15 cellular contexts compared by ENCODE assay signal in genomic region chr11:66277064-66277463, GRCh38. TPM values are rescaled to one million over a fixed set of nuclear protein-coding genes. Genes with fewer than 3 reads are reported as not detected.
DNase-seq lines count a peak whose midpoint lies in the region; ATAC-seq and TF ChIP-seq lines count a peak whose summit lies in the region.
"Not testable (repeated sequence)": the region's sequence is repeated elsewhere in the genome, so short reads cannot be mapped to it uniquely, and the experiment has no call there.
"Had no signal": no experiment of that assay in that cellular context is flagged by ENCODE, and none has a peak within 500 bp of the region (broad histone marks: within the 10 kb centered on the region; RNA-seq: fewer than 3 reads in every experiment).

No MANE protein-coding gene starts in this region.

- not testable (repeated sequence) for TF ChIP-seq RAD21 in neural cell (conservative IDR thresholded peaks at IDR 0.05)

- CTCF ChIA-PET in CD4-positive, alpha-beta memory T cell (lab: Charles Lee; ENCODE audit: partially characterized antibody): not testable (repeated sequence)
- CTCF ChIA-PET in activated naive CD4-positive, alpha-beta T cell treated with anti-CD3 and anti-CD28 coated beads, Interleukin-2, amount 10 ng/mL, durations not matched to agents 7 days and 5 days (lab: Charles Lee): interaction anchor here (0.9 to 1.2 kb wide), 3 partner anchors 9 to 255 kb away, joined by 3 to 5 read pairs (median 3); partner anchors contain the start of gene RAB1B

- not testable (repeated sequence) for H2AFZ ChIP-seq in Karpas-422 (ENCODE audit: low read length); neural cell (ENCODE audit: low read depth, low read length)

- peaks cover 8 to 57% (median 22%) of the 10 kb centered on the region in 4 donors for H3K4me1 Mint-ChIP-seq in CD4-positive, alpha-beta memory T cell
- peaks cover 39% of the 10 kb centered on the region for H3K4me1 Mint-ChIP-seq in activated naive CD4-positive, alpha-beta T cell treated with anti-CD3 and anti-CD28 coated beads, Interleukin-2, amount 10 ng/mL, durations not matched to agents 7 days and 5 days
- peaks cover 67% of the 10 kb centered on the region for H3K4me1 Mint-ChIP-seq in central memory CD8-positive, alpha-beta T cell
- H3K4me1 Mint-ChIP-seq in type B pancreatic cell (ENCODE audit: unreplicated experiment): peaks cover 21% of the 10 kb centered on the region

- not testable (repeated sequence) for ATAC-seq in central memory CD8-positive, alpha-beta T cell (replicated peaks; ENCODE audit: extremely low read depth, poor library complexity, severe bottlenecking)

- not testable (repeated sequence) for H3K27ac ChIP-seq in CD4-positive, alpha-beta memory T cell (ENCODE audit: low read depth, low read length)
- 0 out of 2 replicates have a peak overlapping the region, but pooled peaks have one; percentile 22 for H3K27ac ChIP-seq in Karpas-422 (ENCODE audit: low read length)
- H3K27ac ChIP-seq in neural cell (ENCODE audit: low read length): peak overlapping the region; percentile 84

- H3K4me1 ChIP-seq in CD4-positive, alpha-beta memory T cell (ENCODE audit: insufficient read depth, low read length): peaks cover 26% of the 10 kb centered on the region
- H3K4me1 ChIP-seq in Karpas-422 (ENCODE audit: low read length): peaks cover 23% of the 10 kb centered on the region
- H3K4me1 ChIP-seq in iPS-15b (ENCODE audit: control insufficient read depth, insufficient read depth, low read length): not testable (repeated sequence)

- not testable (repeated sequence) for H3K9me3 ChIP-seq in CD4-positive, alpha-beta memory T cell (ENCODE audit: control insufficient read depth in 1 of 2, low read length in 2 of 2); Karpas-422 (ENCODE audit: low read length); iPS-15b (ENCODE audit: control insufficient read depth, insufficient read depth, low read length); neural cell (ENCODE audit: low read length)

- TF ChIP-seq CTCF in neural cell (IDR thresholded peaks at IDR 0.05; ENCODE audit: poor library complexity, severe bottlenecking); type B pancreatic cell (conservative IDR thresholded peaks at IDR 0.05): not testable (repeated sequence)

- not testable (repeated sequence) for H3K27me3 ChIP-seq in CD4-positive, alpha-beta memory T cell (ENCODE audit: insufficient read depth, low read length); Karpas-422 (ENCODE audit: low read length); iPS-15b (ENCODE audit: control insufficient read depth, insufficient read depth, low read length); neural cell (ENCODE audit: insufficient read depth, low read depth, low read length)

- not testable (repeated sequence) for H3F3A ChIP-seq in neural cell (ENCODE audit: insufficient read depth, low read length, poor library complexity, severe bottlenecking)

- peak overlapping the region in 5 of 8 donors; percentile 49 to 66 (median 58) for H3K4me3 Mint-ChIP-seq in CD4-positive, alpha-beta memory T cell
- not testable (repeated sequence) for H3K4me3 Mint-ChIP-seq in activated naive CD4-positive, alpha-beta T cell treated with anti-CD3 and anti-CD28 coated beads, Interleukin-2, amount 10 ng/mL, durations not matched to agents 7 days and 5 days
- peak overlapping the region; percentile 46 for H3K4me3 Mint-ChIP-seq in central memory CD8-positive, alpha-beta T cell
- H3K4me3 Mint-ChIP-seq in type B pancreatic cell: peak overlapping the region; percentile 45

- intact Hi-C loops in CD4-positive, alpha-beta memory T cell (cut with micrococcal nuclease): loop anchor here (1.0 kb wide), 1 partner anchor 9 kb away; the partner anchor contains the start of gene RAB1B

- H3K36me3 Mint-ChIP-seq in CD4-positive, alpha-beta memory T cell: peaks cover 18 to 42% of the 10 kb centered on the region in 2 donors
- peaks cover 34% of the 10 kb centered on the region for H3K36me3 Mint-ChIP-seq in activated naive CD4-positive, alpha-beta T cell treated with anti-CD3 and anti-CD28 coated beads, Interleukin-2, amount 10 ng/mL, durations not matched to agents 7 days and 5 days
- peaks cover 44% of the 10 kb centered on the region for H3K36me3 Mint-ChIP-seq in central memory CD8-positive, alpha-beta T cell (ENCODE audit: insufficient read depth)
- not testable (repeated sequence) for H3K36me3 Mint-ChIP-seq in type B pancreatic cell

- TF ChIP-seq EP300 in neural cell (conservative IDR thresholded peaks at IDR 0.05; ENCODE audit: poor library complexity, severe bottlenecking): not testable (repeated sequence)

- H3K9ac ChIP-seq in Karpas-422 (ENCODE audit: low read length): 0 out of 2 replicates have a peak overlapping the region, but pooled peaks have one; percentile 47
- H3K9ac ChIP-seq in iPS-15b (ENCODE audit: low read depth, low read length): not testable (repeated sequence)
- H3K9ac ChIP-seq in neural cell (ENCODE audit: low read length): peak overlapping the region; percentile 99

- H3K27me3 Mint-ChIP-seq in CD4-positive, alpha-beta memory T cell; central memory CD8-positive, alpha-beta T cell; type B pancreatic cell: not testable (repeated sequence)
- peaks cover 31% of the 10 kb centered on the region for H3K27me3 Mint-ChIP-seq in activated naive CD4-positive, alpha-beta T cell treated with anti-CD3 and anti-CD28 coated beads, Interleukin-2, amount 10 ng/mL, durations not matched to agents 7 days and 5 days

- H3K4me2 ChIP-seq in Karpas-422 (ENCODE audit: low read depth, low read length, poor library complexity, severe bottlenecking) (peak overlapping the region; percentile 70), neural cell (ENCODE audit: low read length) (peak overlapping the region; percentile 91)

- POLR2A ChIA-PET in CD4-positive, alpha-beta memory T cell (lab: Charles Lee; ENCODE audit: partially characterized antibody): interaction anchor here (13.4 kb wide), 1 partner anchor 7 kb away, joined by 167 read pairs; the partner anchor contains the start of gene RAB1B

- not testable (repeated sequence) for H3K4me3 ChIP-seq in CD4-positive, alpha-beta memory T cell (ENCODE audit: low read length in 2 of 2); Karpas-422 (ENCODE audit: low read length)
- H3K4me3 ChIP-seq in iPS-15b (ENCODE audit: low read depth, low read length): peak overlapping the region; percentile 53
- H3K4me3 ChIP-seq in neural cell (ENCODE audit: low read length): peak overlapping the region; percentile 86

- not testable (repeated sequence) for DNase-seq in CD4-positive, alpha-beta memory T cell; Karpas-422; activated naive CD4-positive, alpha-beta T cell treated with anti-CD3 and anti-CD28 coated beads, Interleukin-2, amount 10 ng/mL, durations not matched to agents 7 days and 5 days; central memory CD8-positive, alpha-beta T cell (ENCODE audit: low spot score in 2 of 2); type B pancreatic cell (ENCODE audit: extremely low spot score, unreplicated experiment)
- peak; percentile 36 for DNase-seq in UCSD-AML1 (lab: John Stamatoyannopoulos, UW; ENCODE audit: unreplicated experiment)

- H3K36me3 ChIP-seq in CD4-positive, alpha-beta memory T cell (ENCODE audit: insufficient read depth, low read length): peaks cover 38% of the 10 kb centered on the region
- H3K36me3 ChIP-seq in Karpas-422 (ENCODE audit: insufficient read depth, low read length) (peaks cover 12% of the 10 kb centered on the region; the same call in 1 of the 2 replicates), iPS-15b (ENCODE audit: control insufficient read depth, insufficient read depth, low read length) (peaks cover 30% of the 10 kb centered on the region)
- H3K36me3 ChIP-seq in neural cell (ENCODE audit: insufficient read depth, low read length): not testable (repeated sequence)

- not testable (repeated sequence) for H3K79me2 ChIP-seq in Karpas-422 (ENCODE audit: low read length)
- peaks cover 43% of the 10 kb centered on the region for H3K79me2 ChIP-seq in neural cell (replicated peaks; ENCODE audit: insufficient read depth, low read length)

- H3K27ac Mint-ChIP-seq in CD4-positive, alpha-beta memory T cell: peak overlapping the region in 6 of 7 donors; percentile 22 to 88 (median 74)
- H3K27ac Mint-ChIP-seq in activated naive CD4-positive, alpha-beta T cell treated with anti-CD3 and anti-CD28 coated beads, Interleukin-2, amount 10 ng/mL, durations not matched to agents 7 days and 5 days: peak overlapping the region; percentile 55
- not testable (repeated sequence) for H3K27ac Mint-ChIP-seq in central memory CD8-positive, alpha-beta T cell (ENCODE audit: low read depth); type B pancreatic cell

- not testable (repeated sequence) for H4K20me1 ChIP-seq in Karpas-422 (ENCODE audit: insufficient read depth, low read depth, low read length); neural cell (ENCODE audit: insufficient read depth)

- H3K9me2 ChIP-seq in Karpas-422 (replicated peaks; ENCODE audit: insufficient read depth, low read length); neural cell (ENCODE audit: insufficient read depth, low read length): not testable (repeated sequence)

- H3K9me3 Mint-ChIP-seq in CD4-positive, alpha-beta memory T cell; activated naive CD4-positive, alpha-beta T cell treated with anti-CD3 and anti-CD28 coated beads, Interleukin-2, amount 10 ng/mL, durations not matched to agents 7 days and 5 days; central memory CD8-positive, alpha-beta T cell; type B pancreatic cell: not testable (repeated sequence)

RNA-seq across cellular contexts. Expression of gene CNIH2, which starts 0.9 kb away (rescaled TPM):
- total RNA-seq in CD4-positive, alpha-beta memory T cell: 1 to 10 TPM; 1.4 to 1.8 TPM
- polyA plus RNA-seq in CD4-positive, alpha-beta memory T cell: not detected
- total RNA-seq in Karpas-422 (2014; rRNA removed; shearing (Covaris generic); ENCODE audit: low replicate concordance): 0.34 and 6.6 TPM in 2 replicates
- 47.9 and 54.5 TPM in 2 replicates for polyA plus RNA-seq in neural cell
- polyA minus RNA-seq in neural cell: 63.8 and 84.4 TPM in 2 replicates
- 21.3 and 23.2 TPM in 2 replicates for total RNA-seq in type B pancreatic cell (ENCODE audit: low replicate concordance)
- total RNA-seq: gastrocnemius medialis, Peyer's patch, psoas muscle, subcutaneous adipose tissue had no signal
- polyA plus RNA-seq: CD14-positive monocyte had no signal

RNA-seq across cellular contexts. Expression of gene RAB1B, which starts 8.6 kb away (rescaled TPM):
- total RNA-seq in CD4-positive, alpha-beta memory T cell: 10 to 100 TPM; 76.4 to 79.4 TPM
- polyA plus RNA-seq in CD4-positive, alpha-beta memory T cell: 10 to 100 TPM in 1 of 2 donors, 1 to 10 TPM in 1; 9.7 to 15.2 TPM
- total RNA-seq in Karpas-422 (2014; rRNA removed; shearing (Covaris generic); ENCODE audit: low replicate concordance): 56.2 and 64.3 TPM in 2 replicates
- 27.2 and 27.9 TPM in 2 replicates for polyA plus RNA-seq in neural cell
- 24.8 and 29.9 TPM in 2 replicates for polyA minus RNA-seq in neural cell
- 96.4 and 122 TPM in 2 replicates for total RNA-seq in type B pancreatic cell (ENCODE audit: low replicate concordance)

RNA-seq across cellular contexts. Expression of gene YIF1A, which starts 11.9 kb away (rescaled TPM):
- total RNA-seq in CD4-positive, alpha-beta memory T cell: 10 to 100 TPM; 40.4 to 45.1 TPM
- 10 to 100 TPM; 53.4 to 77.5 TPM for polyA plus RNA-seq in CD4-positive, alpha-beta memory T cell
- total RNA-seq in Karpas-422 (2014; rRNA removed; shearing (Covaris generic); ENCODE audit: low replicate concordance): 145 and 154 TPM in 2 replicates
- 40.3 and 51.2 TPM in 2 replicates for polyA plus RNA-seq in neural cell
- 19.8 and 21.9 TPM in 2 replicates for polyA minus RNA-seq in neural cell
- 87.0 and 133 TPM in 2 replicates for total RNA-seq in type B pancreatic cell (ENCODE audit: low replicate concordance)

RNA-seq across cellular contexts. Expression of gene TMEM151A, which starts 14.6 kb away (rescaled TPM):
- not detected for total RNA-seq in CD4-positive, alpha-beta memory T cell
- polyA plus RNA-seq in CD4-positive, alpha-beta memory T cell: not detected
- total RNA-seq in Karpas-422 (2014; rRNA removed; shearing (Covaris generic); ENCODE audit: low replicate concordance): not detected in 2 replicates
- 5.3 and 8.4 TPM in 2 replicates for polyA plus RNA-seq in neural cell
- 6.3 and 7.3 TPM in 2 replicates for polyA minus RNA-seq in neural cell
- 2.1 and 2.6 TPM in 2 replicates for total RNA-seq in type B pancreatic cell (ENCODE audit: low replicate concordance)
- total RNA-seq: gastrocnemius medialis, lung microvascular endothelial cell, psoas muscle, subcutaneous adipose tissue had no signal
- polyA plus RNA-seq: CD14-positive monocyte, fibroblast of lung had no signal

RNA-seq across cellular contexts. Expression of gene KLC2, which starts 19.6 kb away (rescaled TPM):
- total RNA-seq in CD4-positive, alpha-beta memory T cell: 10 to 100 TPM; 33.6 to 34.0 TPM
- 1 to 10 TPM; 1.7 to 7.3 TPM for polyA plus RNA-seq in CD4-positive, alpha-beta memory T cell
- 12.9 and 18.5 TPM in 2 replicates for total RNA-seq in Karpas-422 (2014; rRNA removed; shearing (Covaris generic); ENCODE audit: low replicate concordance)
- polyA plus RNA-seq in neural cell: 45.6 and 49.6 TPM in 2 replicates
- 60.3 and 76.2 TPM in 2 replicates for polyA minus RNA-seq in neural cell
- 31.1 and 49.6 TPM in 2 replicates for total RNA-seq in type B pancreatic cell (ENCODE audit: low replicate concordance)
